In genomic region chr13:51942189-51942588, GRCh38 we compare ENCODE assay signal across 1 cellular context.
TF ChIP-seq lines count a peak whose summit lies in the region.

No MANE protein-coding gene starts in this region.

TF ChIP-seq in H1, 55 proteins besides CTCF, POLR2A, EP300 and RAD21 (continued from another document):
- TF ChIP-seq CHD7 (IDR thresholded peaks at IDR 0.05; ENCODE audit: insufficient replicate concordance, low read length) (no peak), SAP30 (IDR thresholded peaks at IDR 0.05; ENCODE audit: insufficient read depth, insufficient replicate concordance, low read length) (no peak), KDM5A (IDR thresholded peaks at IDR 0.05; ENCODE audit: low read length) (no peak), GTF2F1 (IDR thresholded peaks at IDR 0.05; ENCODE audit: borderline replicate concordance, low read depth, low read length) (no peak), BCL11A (IDR thresholded peaks at IDR 0.05; ENCODE audit: low read depth in 2 of 2, low read length in 2 of 2) (no peak), HDAC6 (IDR thresholded peaks at IDR 0.05; ENCODE audit: low read depth, low read length) (no peak), KDM4A (IDR thresholded peaks at IDR 0.05; ENCODE audit: low read depth, low read length, severe bottlenecking) (no peak), SIRT6 (IDR thresholded peaks at IDR 0.05; ENCODE audit: low read length) (no peak), EGR1 (IDR thresholded peaks at IDR 0.05; ENCODE audit: borderline replicate concordance, low read depth, low read length) (no peak), ATF2 (IDR thresholded peaks at IDR 0.05; ENCODE audit: low read length) (no peak), RFX5 (IDR thresholded peaks at IDR 0.05; ENCODE audit: borderline replicate concordance, low read depth, low read length) (no peak), KDM1A (IDR thresholded peaks at IDR 0.05; ENCODE audit: borderline replicate concordance, low read length) (no peak), ASH2L (IDR thresholded peaks at IDR 0.05; ENCODE audit: low read length) (no peak), CBX5 (IDR thresholded peaks at IDR 0.05; ENCODE audit: low read depth, low read length) (no peak)
TF ChIP-seq in H1: peak in this region for 0.
